28 cellular contexts compared by ENCODE assay signal in the genomic region with DNA sequence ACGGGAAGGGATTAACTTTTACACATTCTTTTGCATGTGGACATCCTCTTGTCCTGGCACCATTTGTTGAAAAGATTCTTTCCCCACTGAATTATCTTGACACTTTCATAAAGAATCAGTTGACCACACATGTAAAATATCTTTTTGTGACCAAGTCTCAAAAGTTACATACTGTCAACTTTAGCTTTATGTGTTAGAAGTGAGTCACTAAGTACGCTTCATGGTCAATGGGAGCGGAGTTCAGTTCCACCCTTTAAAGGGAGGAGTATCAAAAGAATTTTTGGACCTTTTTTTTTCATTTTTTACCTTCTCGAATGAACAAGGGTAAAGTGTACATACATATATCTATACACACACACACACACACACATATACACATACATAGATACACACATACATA. TPM values are rescaled to one million over a fixed set of nuclear protein-coding genes. Genes with fewer than 3 reads are reported as not detected.
DNase-seq lines count a peak whose midpoint lies in the region; ATAC-seq, FAIRE-seq and TF ChIP-seq lines count a peak whose summit lies in the region.
"Had no signal": no experiment of that assay in that cellular context is flagged by ENCODE, and none has a peak within 500 bp of the region (broad histone marks: within the 10 kb centered on the region; RNA-seq: fewer than 3 reads in every experiment).

No MANE protein-coding gene starts in this region.

- ATAC-seq in Panc1 (peak; percentile 54; the same call in 1 of the 2 replicates), mucosa of descending colon (peak; percentile 64), lower lobe of right lung (no peak)
- ATAC-seq in stimulated activated naive CD8-positive, alpha-beta T cell treated with anti-CD3 and anti-CD28 coated beads, Interleukin-15, Interleukin-2, amounts not matched to agents 100 U/mL and 50 U/mL, for 24 hours: no peak
- ATAC-seq: Right ventricle myocardium inferior had no signal

- no peak for DNase-seq in MCF 10A (ENCODE audit: unreplicated experiment)
- DNase-seq in mammary epithelial cell: no peak
- no peak for DNase-seq in Panc1 (ENCODE audit: low read depth, low spot score)
- peak; percentile 30 for DNase-seq in bronchial epithelial cell (ENCODE audit: low read depth)
- DNase-seq in mucosa of descending colon: no peak
- DNase-seq in NAMALWA (ENCODE audit: low spot score): no peak
- DNase-seq in lower lobe of right lung: no peak
- no peak for DNase-seq in stimulated activated naive CD8-positive, alpha-beta T cell treated with anti-CD3 and anti-CD28 coated beads, Interleukin-15, Interleukin-2, amounts not matched to agents 100 U/mL and 50 U/mL, for 24 hours
- DNase-seq: C1 segment of cervical spinal cord; CD4-positive, alpha-beta memory T cell; COR-L47; DMS79; EL; GF-D8; KBM-7; MG63; NCI-H2029 treated with DMSO at 0.1 percent for 48 hours; NCI-H2227 treated with DMSO at 0.1 percent for 48 hours; NCI-H510A; NCI-H69; Peyer's patch; SJCRH30 had no signal

- no peak overlapping the region for H3K9ac ChIP-seq in mammary epithelial cell (ENCODE audit: insufficient read depth, low read length)

- no peaks in the 10 kb centered on the region for H4K20me1 ChIP-seq in mammary epithelial cell (ENCODE audit: insufficient read depth, low read length)

- WGBS in mammary epithelial cell (ENCODE audit: low coverage, missing lambda C conversion rate): 100% methylated on average over 4 of the region's 4 CpGs

- no peaks in the 10 kb centered on the region for H3K27me3 Mint-ChIP-seq in MCF 10A (ENCODE audit: insufficient read depth, unreplicated experiment)
- H3K27me3 Mint-ChIP-seq: CD4-positive, alpha-beta memory T cell had no signal

- no peak overlapping the region for H3K4me2 ChIP-seq in mammary epithelial cell (ENCODE audit: insufficient read depth, low read depth, low read length)

- peaks cover 5% of the 10 kb centered on the region for H3K4me1 Mint-ChIP-seq in MCF 10A (ENCODE audit: insufficient read depth, unreplicated experiment)
- H3K4me1 Mint-ChIP-seq: CD4-positive, alpha-beta memory T cell had no signal

- H3K27ac ChIP-seq in mammary epithelial cell (ENCODE audit: insufficient read depth, low read depth, low read length) (no peak overlapping the region), Panc1 (ENCODE audit: low read length) (peak overlapping the region; percentile 76), lower lobe of right lung (no peak overlapping the region)
- H3K27ac ChIP-seq: Peyer's patch, SJCRH30 had no signal

- in situ Hi-C loops in mammary epithelial cell (cut with MboI; ENCODE audit: low sequenced_read_pairs in 2 of 2) (no loop called here), Panc1 (cut with HindIII; ENCODE audit: low pct_unique_long_range_greater_than_20kb, low sequenced_read_pairs) (no loop called here)

- H2AFZ ChIP-seq in mammary epithelial cell (ENCODE audit: low read depth, low read length): no peak overlapping the region

- POLR2A ChIA-PET in MCF 10A (lab: Yijun Ruan, JAX) (interaction anchor here (0.6 to 5.6 kb wide), 6 partner anchors 10 to 152 kb away, joined by 3 to 82 read pairs (median 3); a partner anchor contains a TSS), Panc1 (lab: Charles Lee) (interaction anchor here (0.7 kb wide), 1 partner anchor 35 kb away, joined by 3 read pairs; no protein-coding TSS in a partner anchor)

- peak overlapping the region; percentile 51 for H3K27ac Mint-ChIP-seq in MCF 10A (ENCODE audit: low read depth, unreplicated experiment)
- H3K27ac Mint-ChIP-seq: CD4-positive, alpha-beta memory T cell had no signal

- no peaks in the 10 kb centered on the region for H3K9me3 ChIP-seq in mammary epithelial cell (replicated peaks; ENCODE audit: insufficient read depth, low read length)
- H3K9me3 ChIP-seq in Panc1 (ENCODE audit: control insufficient read depth, insufficient read depth, low read depth, low read length): no peaks in the 10 kb centered on the region
- H3K9me3 ChIP-seq in mucosa of descending colon: no peaks in the 10 kb centered on the region
- H3K9me3 ChIP-seq in lower lobe of right lung: no peaks in the 10 kb centered on the region
- H3K9me3 ChIP-seq: MG63, Peyer's patch had no signal

- H3K4me3 Mint-ChIP-seq in MCF 10A (ENCODE audit: unreplicated experiment): no peak overlapping the region
- H3K4me3 Mint-ChIP-seq: CD4-positive, alpha-beta memory T cell had no signal

- FAIRE-seq in bronchial epithelial cell (lab: Jason Lieb, UNC): no peak
- FAIRE-seq: GM12891, GM19239 had no signal

- H3K36me3 Mint-ChIP-seq in MCF 10A (ENCODE audit: insufficient read depth, unreplicated experiment): peaks cover 31% of the 10 kb centered on the region

- H3K36me3 ChIP-seq in mammary epithelial cell (ENCODE audit: insufficient read depth, low read length) (peaks cover 19% of the 10 kb centered on the region), Panc1 (ENCODE audit: control insufficient read depth, insufficient read depth, low read length) (peaks cover 15% of the 10 kb centered on the region; the same call in 1 of the 2 replicates), bronchial epithelial cell (ENCODE audit: control insufficient read depth, insufficient read depth, low read length) (peaks cover 21% of the 10 kb centered on the region), mucosa of descending colon (ENCODE audit: low read depth) (peaks cover 5% of the 10 kb centered on the region), lower lobe of right lung (peaks cover 58% of the 10 kb centered on the region)

- H3K27me3 ChIP-seq in mammary epithelial cell (ENCODE audit: insufficient read depth, low read length): no peaks in the 10 kb centered on the region
- no peaks in the 10 kb centered on the region for H3K27me3 ChIP-seq in Panc1 (ENCODE audit: control insufficient read depth, insufficient read depth, low read length)
- no peaks in the 10 kb centered on the region for H3K27me3 ChIP-seq in bronchial epithelial cell (ENCODE audit: control insufficient read depth, insufficient read depth, low read length)
- no peaks in the 10 kb centered on the region for H3K27me3 ChIP-seq in lower lobe of right lung (ENCODE audit: low read depth)
- H3K27me3 ChIP-seq: MG63, Peyer's patch, SJCRH30 had no signal

- H3K9me3 Mint-ChIP-seq in MCF 10A (ENCODE audit: unreplicated experiment): no peaks in the 10 kb centered on the region

- H3K4me1 ChIP-seq in mammary epithelial cell (ENCODE audit: insufficient read depth, low read length) (peaks cover 28% of the 10 kb centered on the region), Panc1 (ENCODE audit: control insufficient read depth, insufficient read depth, low read length) (peaks cover 32% of the 10 kb centered on the region), mucosa of descending colon (ENCODE audit: low read depth) (no peaks in the 10 kb centered on the region), lower lobe of right lung (no peaks in the 10 kb centered on the region)
- H3K4me1 ChIP-seq: Peyer's patch, SJCRH30 had no signal

- no peak overlapping the region for H3K4me3 ChIP-seq in mammary epithelial cell (replicated peaks in 1 of 3; ENCODE audit: insufficient read depth in 1 of 3, low read depth in 2 of 3, low read length in 3 of 3)
- H3K4me3 ChIP-seq in Panc1 (ENCODE audit: low read depth in 2 of 2, low read length in 2 of 2): no peak overlapping the region
- H3K4me3 ChIP-seq in bronchial epithelial cell (ENCODE audit: low read depth, low read length): no peak overlapping the region
- H3K4me3 ChIP-seq in mucosa of descending colon: no peak overlapping the region
- H3K4me3 ChIP-seq in lower lobe of right lung: no peak overlapping the region
- H3K4me3 ChIP-seq: MG63, Peyer's patch, SJCRH30 had no signal

- CTCF ChIA-PET in MCF 10A (lab: Yijun Ruan, JAX): interaction anchor here (0.6 kb wide), 2 partner anchors 75 to 177 kb away, joined by 3 to 4 read pairs; no protein-coding TSS in a partner anchor
- CTCF ChIA-PET in mammary epithelial cell (lab: Charles Lee; ENCODE audit: low non-redundant PET): no interaction called here
- CTCF ChIA-PET in Panc1 (lab: Charles Lee): no interaction called here

- H3K79me2 ChIP-seq in mammary epithelial cell (ENCODE audit: insufficient read depth, low read length): peaks cover 70% of the 10 kb centered on the region

- BruUV-seq in MCF 10A (replicated peaks; lab: Mats Ljungman, UMichigan): no TSS peak
- no TSS peak for BruUV-seq in mammary epithelial cell (replicated peaks; lab: Mats Ljungman, UMichigan)
- no TSS peak for BruUV-seq in Panc1 (replicated peaks; lab: Mats Ljungman, UMichigan)

- TF ChIP-seq CTCF in MCF 10A (IDR thresholded peaks at IDR 0.05; ENCODE audit: unreplicated experiment): no peak
- no peak for TF ChIP-seq CTCF in mammary epithelial cell (conservative IDR thresholded peaks at IDR 0.05 in 1 of 2, IDR thresholded peaks at IDR 0.05 in 1 of 2; ENCODE audit: extremely low read depth in 1 of 2, insufficient read depth in 1 of 2, low read depth in 1 of 2, low read length in 2 of 2)
- no peak for TF ChIP-seq CTCF in Panc1 (IDR thresholded peaks at IDR 0.05)
- no peak for TF ChIP-seq CTCF in bronchial epithelial cell (IDR thresholded peaks at IDR 0.05; ENCODE audit: insufficient read depth, low read length, severe bottlenecking)
- no peak for TF ChIP-seq CTCF in mucosa of descending colon (IDR thresholded peaks at IDR 0.05)
- no peak for TF ChIP-seq CTCF in lower lobe of right lung (IDR thresholded peaks at IDR 0.05)

- intact Hi-C loops in MCF 10A (cut with micrococcal nuclease) (no loop called here), mammary epithelial cell (cut with micrococcal nuclease) (no loop called here), Panc1 (cut with micrococcal nuclease; ENCODE audit: unreplicated experiment) (no loop called here), mucosa of descending colon (cut with DNase I, micrococcal nuclease) (no loop called here), lower lobe of right lung (cut with DNase I) (no loop called here)

- dilution Hi-C loops in mammary epithelial cell (cut with HindIII; ENCODE audit: low sequenced_read_pairs): no loop called here

RNA-seq across cellular contexts. Expression of a gene that starts 35.4 kb away (rescaled TPM):
- total RNA-seq in MCF 10A (2022) (106 and 114 TPM in 2 replicates), mammary epithelial cell (100 to 1,000 TPM in 1 of 2 donors, 10 to 100 TPM in 1; 99.9 to 105 TPM), Panc1 (2021; ENCODE audit: unreplicated experiment) (66.6 TPM), bronchial epithelial cell (156 and 197 TPM in 2 replicates), mucosa of descending colon (10 to 100 TPM; 47.6 to 86.8 (median 73.9) TPM), lower lobe of right lung (21.1 TPM)
- polyA plus RNA-seq in mammary epithelial cell: 42.5 TPM
- polyA minus RNA-seq in mammary epithelial cell: 76.9 TPM
- polyA plus RNA-seq in Panc1 (2012; ENCODE audit: insufficient read length): 30.3 TPM

RNA-seq across cellular contexts. Expression of a gene that starts 58.2 kb away (rescaled TPM):
- total RNA-seq in MCF 10A (2022): 0.42 TPM in 1 of 2 replicates, not detected in the other
- total RNA-seq in mammary epithelial cell: 1 to 10 TPM in 1 of 2 donors, not detected in 1; 2.2 TPM
- polyA plus RNA-seq in mammary epithelial cell: 0.39 TPM
- 5.5 TPM for polyA minus RNA-seq in mammary epithelial cell
- total RNA-seq in Panc1 (2021; ENCODE audit: unreplicated experiment): 0.54 TPM
- polyA plus RNA-seq in Panc1 (2012; ENCODE audit: insufficient read length): 0.23 TPM
- 0.53 and 0.64 TPM in 2 replicates for total RNA-seq in bronchial epithelial cell
- total RNA-seq in mucosa of descending colon: 1 to 10 TPM; 1.3 to 2.8 (median 2.4) TPM
- not detected for total RNA-seq in lower lobe of right lung
- total RNA-seq: A673, H4, HT1080, Right ventricle myocardium inferior had no signal
- polyA plus RNA-seq: CD4-positive, alpha-beta memory T cell had no signal

Comparison
In these comparisons a context has a peak if more than half of its experiments do, and no peak if none do; other contexts are left out.
1. ATAC-seq: peak in Panc1 (single experiment) and mucosa of descending colon (single experiment); none in lower lobe of right lung (0 of 2) and stimulated activated naive CD8-positive, alpha-beta T cell treated with anti-CD3 and anti-CD28 coated beads, Interleukin-15, Interleukin-2, amounts not matched to agents 100 U/mL and 50 U/mL, for 24 hours (single experiment).